ENCODE assay signal across 17 cellular contexts in the genomic region with DNA sequence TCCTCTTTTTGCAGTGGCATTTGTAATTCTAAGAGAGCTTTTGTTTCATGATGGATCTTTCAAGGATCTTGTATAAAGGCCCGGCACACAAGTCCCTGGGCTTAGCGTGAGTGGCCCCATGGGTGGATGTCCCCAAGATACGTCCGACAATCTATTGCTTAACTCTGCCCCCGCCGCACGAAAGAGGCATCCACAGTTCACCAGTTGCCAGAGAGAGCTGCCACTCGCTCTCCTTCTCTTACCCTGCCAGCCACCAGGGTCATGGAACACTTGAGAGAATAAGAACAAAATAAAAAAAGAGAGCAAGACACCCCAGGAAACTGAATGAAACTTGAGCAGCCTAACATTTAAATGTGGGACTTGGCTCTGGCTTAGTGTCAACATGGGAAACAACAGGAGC.
DNase-seq lines count a peak whose midpoint lies in the region; ATAC-seq and TF ChIP-seq lines count a peak whose summit lies in the region.
"Had no signal": no experiment of that assay in that cellular context is flagged by ENCODE, and none has a peak within 500 bp of the region (broad histone marks: within the 10 kb centered on the region; RNA-seq: fewer than 3 reads in every experiment).

No MANE protein-coding gene starts in this region.

- H3K79me2 ChIP-seq in GM23338 (replicated peaks; ENCODE audit: insufficient read depth) = no peaks in the 10 kb centered on the region

- H3K27me3 Mint-ChIP-seq in GM23338 (ENCODE audit: insufficient read depth, low read depth, poor library complexity) = peaks cover 17% of the 10 kb centered on the region
- H3K27me3 Mint-ChIP-seq in nephron (ENCODE audit: low read depth) = peaks cover 12% of the 10 kb centered on the region
- H3K27me3 Mint-ChIP-seq: CD4-positive, CD25-positive, alpha-beta regulatory T cell had no signal

- H3K4me3 Mint-ChIP-seq in GM23338 (no peak overlapping the region), nephron (peak overlapping the region in 1 of 3 experiments; percentile 22)

- ATAC-seq in Right ventricle myocardium superior (ENCODE audit: poor library complexity) (no peak), GM23338 (no peak), HG03135 (IDR thresholded peaks at IDR 0.05; ENCODE audit: unreplicated experiment) (no peak), GM19324 (IDR thresholded peaks at IDR 0.05; ENCODE audit: low FRiP score, unreplicated experiment) (no peak)
- ATAC-seq: GM12878 had no signal

- H3K4me1 Mint-ChIP-seq in GM23338 (peaks cover 14% of the 10 kb centered on the region), nephron (peaks cover 21% of the 10 kb centered on the region)

- TF ChIP-seq CTCF in left ventricle myocardium inferior (IDR thresholded peaks at IDR 0.05; ENCODE audit: borderline replicate concordance) = no peak
- TF ChIP-seq CTCF in GM23338 (conservative IDR thresholded peaks at IDR 0.05; ENCODE audit: low read depth in 2 of 2) = no peak
- TF ChIP-seq CTCF in nephron (IDR thresholded peaks at IDR 0.05; ENCODE audit: unreplicated experiment in 3 of 3) = no peak

- no peak overlapping the region for H3K4me3 ChIP-seq in left ventricle myocardium inferior
- no peak overlapping the region for H3K4me3 ChIP-seq in GM23338
- H3K4me3 ChIP-seq: BLaER1, GM12878, K562 had no signal

- H3K9me3 Mint-ChIP-seq in GM23338 (no peaks in the 10 kb centered on the region), nephron (no peaks in the 10 kb centered on the region)

- no peaks in the 10 kb centered on the region for H3K9me3 ChIP-seq in left ventricle myocardium inferior (replicated peaks)
- H3K9me3 ChIP-seq: BLaER1 had no signal

- H4K20me1 ChIP-seq in GM23338 (replicated peaks; ENCODE audit: insufficient read depth) = no peaks in the 10 kb centered on the region
- H4K20me1 ChIP-seq: BLaER1 had no signal

- H2AFZ ChIP-seq in GM23338 = 0 out of 2 replicates have a peak overlapping the region, but pooled peaks have one; percentile 18

- no peak overlapping the region; the same call in 1 of the 2 replicates for H3K4me2 ChIP-seq in GM23338
- H3K4me2 ChIP-seq: BLaER1 had no signal

- no peaks in the 10 kb centered on the region for H3K27me3 ChIP-seq in left ventricle myocardium inferior (ENCODE audit: low read depth)
- peaks cover 37% of the 10 kb centered on the region for H3K27me3 ChIP-seq in GM23338 (ENCODE audit: insufficient read depth)
- H3K27me3 ChIP-seq: BLaER1 had no signal

- H3K36me3 Mint-ChIP-seq in GM23338 (ENCODE audit: low read depth) (no peaks in the 10 kb centered on the region), nephron (ENCODE audit: low read depth) (no peaks in the 10 kb centered on the region)
- H3K36me3 Mint-ChIP-seq: CD4-positive, CD25-positive, alpha-beta regulatory T cell had no signal

- H3K36me3 ChIP-seq in left ventricle myocardium inferior = no peaks in the 10 kb centered on the region
- no peaks in the 10 kb centered on the region for H3K36me3 ChIP-seq in GM23338 (ENCODE audit: insufficient read depth)
- H3K36me3 ChIP-seq: BLaER1 had no signal

- no peaks in the 10 kb centered on the region for H3F3A ChIP-seq in GM23338 (replicated peaks; ENCODE audit: low read depth)

- H3K4me1 ChIP-seq in left ventricle myocardium inferior = peaks cover 28% of the 10 kb centered on the region
- H3K4me1 ChIP-seq in GM23338 (ENCODE audit: insufficient read depth) = peaks cover 14% of the 10 kb centered on the region; the same call in 1 of the 2 replicates
- H3K4me1 ChIP-seq: BLaER1 had no signal

- no peak overlapping the region for H3K27ac Mint-ChIP-seq in GM23338
- peak overlapping the region in 2 of 3 experiments; percentile 80 to 92 for H3K27ac Mint-ChIP-seq in nephron
- H3K27ac Mint-ChIP-seq: CD4-positive, CD25-positive, alpha-beta regulatory T cell; H9 had no signal

- intact Hi-C loops in left ventricle myocardium inferior (cut with micrococcal nuclease) (no loop called here), Right ventricle myocardium superior (cut with DNase I) (no loop called here)

- H3K9me2 ChIP-seq in GM23338 (ENCODE audit: insufficient read depth) = peaks cover 4% of the 10 kb centered on the region

- DNase-seq in left ventricle myocardium inferior (no peak), Right ventricle myocardium superior (no peak), GM23338 (ENCODE audit: low spot score) (no peak), NAMALWA (ENCODE audit: low spot score) (no peak)
- DNase-seq: 8988T; AML-193; CD4-positive, CD25-positive, alpha-beta regulatory T cell; DMS79; GOT3 had no signal

- H3K27ac ChIP-seq in left ventricle myocardium inferior (replicated peaks) (peak overlapping the region; percentile 84), GM23338 (ENCODE audit: low read depth) (no peak overlapping the region)
- H3K27ac ChIP-seq: BLaER1, HL-60 had no signal

TF ChIP-seq in GM23338, 12 proteins besides CTCF, POLR2A, EP300 and RAD21 (continues in another document):
- TF ChIP-seq, protein P1, sequence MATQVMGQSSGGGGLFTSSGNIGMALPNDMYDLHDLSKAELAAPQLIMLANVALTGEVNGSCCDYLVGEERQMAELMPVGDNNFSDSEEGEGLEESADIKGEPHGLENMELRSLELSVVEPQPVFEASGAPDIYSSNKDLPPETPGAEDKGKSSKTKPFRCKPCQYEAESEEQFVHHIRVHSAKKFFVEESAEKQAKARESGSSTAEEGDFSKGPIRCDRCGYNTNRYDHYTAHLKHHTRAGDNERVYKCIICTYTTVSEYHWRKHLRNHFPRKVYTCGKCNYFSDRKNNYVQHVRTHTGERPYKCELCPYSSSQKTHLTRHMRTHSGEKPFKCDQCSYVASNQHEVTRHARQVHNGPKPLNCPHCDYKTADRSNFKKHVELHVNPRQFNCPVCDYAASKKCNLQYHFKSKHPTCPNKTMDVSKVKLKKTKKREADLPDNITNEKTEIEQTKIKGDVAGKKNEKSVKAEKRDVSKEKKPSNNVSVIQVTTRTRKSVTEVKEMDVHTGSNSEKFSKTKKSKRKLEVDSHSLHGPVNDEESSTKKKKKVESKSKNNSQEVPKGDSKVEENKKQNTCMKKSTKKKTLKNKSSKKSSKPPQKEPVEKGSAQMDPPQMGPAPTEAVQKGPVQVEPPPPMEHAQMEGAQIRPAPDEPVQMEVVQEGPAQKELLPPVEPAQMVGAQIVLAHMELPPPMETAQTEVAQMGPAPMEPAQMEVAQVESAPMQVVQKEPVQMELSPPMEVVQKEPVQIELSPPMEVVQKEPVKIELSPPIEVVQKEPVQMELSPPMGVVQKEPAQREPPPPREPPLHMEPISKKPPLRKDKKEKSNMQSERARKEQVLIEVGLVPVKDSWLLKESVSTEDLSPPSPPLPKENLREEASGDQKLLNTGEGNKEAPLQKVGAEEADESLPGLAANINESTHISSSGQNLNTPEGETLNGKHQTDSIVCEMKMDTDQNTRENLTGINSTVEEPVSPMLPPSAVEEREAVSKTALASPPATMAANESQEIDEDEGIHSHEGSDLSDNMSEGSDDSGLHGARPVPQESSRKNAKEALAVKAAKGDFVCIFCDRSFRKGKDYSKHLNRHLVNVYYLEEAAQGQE (IDR thresholded peaks at IDR 0.05; ENCODE audit: unreplicated experiment) = no peak
- TF ChIP-seq EZH2 (IDR thresholded peaks at IDR 0.05; ENCODE audit: low read depth, unreplicated experiment) (no peak), POLR2AphosphoS5 (IDR thresholded peaks at IDR 0.05; ENCODE audit: low read depth) (no peak), ZNF114 (CRISPR knock-in tag; IDR thresholded peaks at IDR 0.05) (no peak), EZH2phosphoT487 (IDR thresholded peaks at IDR 0.05; ENCODE audit: unreplicated experiment) (no peak), NANOG (IDR thresholded peaks at IDR 0.05; ENCODE audit: borderline replicate concordance) (no peak), JUNB (IDR thresholded peaks at IDR 0.05; ENCODE audit: unreplicated experiment) (no peak), ZNF331 (CRISPR knock-in tag; IDR thresholded peaks at IDR 0.05; ENCODE audit: low read depth) (no peak), CREB1 (CRISPR knock-in tag; IDR thresholded peaks at IDR 0.05; ENCODE audit: low read depth) (no peak)
- TF ChIP-seq, protein P2, sequence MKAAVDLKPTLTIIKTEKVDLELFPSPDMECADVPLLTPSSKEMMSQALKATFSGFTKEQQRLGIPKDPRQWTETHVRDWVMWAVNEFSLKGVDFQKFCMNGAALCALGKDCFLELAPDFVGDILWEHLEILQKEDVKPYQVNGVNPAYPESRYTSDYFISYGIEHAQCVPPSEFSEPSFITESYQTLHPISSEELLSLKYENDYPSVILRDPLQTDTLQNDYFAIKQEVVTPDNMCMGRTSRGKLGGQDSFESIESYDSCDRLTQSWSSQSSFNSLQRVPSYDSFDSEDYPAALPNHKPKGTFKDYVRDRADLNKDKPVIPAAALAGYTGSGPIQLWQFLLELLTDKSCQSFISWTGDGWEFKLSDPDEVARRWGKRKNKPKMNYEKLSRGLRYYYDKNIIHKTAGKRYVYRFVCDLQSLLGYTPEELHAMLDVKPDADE (IDR thresholded peaks at IDR 0.05) = no peak
